In genomic region chr14:101813833-101814232, GRCh38 we compare ENCODE assay signal across 10 cellular contexts. TPM values are rescaled to one million over a fixed set of nuclear protein-coding genes. Genes with fewer than 3 reads are reported as not detected.
DNase-seq lines count a peak whose midpoint lies in the region; ATAC-seq lines count a peak whose summit lies in the region.
"Had no signal": no experiment of that assay in that cellular context is flagged by ENCODE, and none has a peak within 500 bp of the region (broad histone marks: within the 10 kb centered on the region; RNA-seq: fewer than 3 reads in every experiment).

No MANE protein-coding gene starts in this region.

- ATAC-seq in stimulated activated naive CD8-positive, alpha-beta T cell treated with anti-CD3 and anti-CD28 coated beads, Interleukin-15, Interleukin-2, amounts not matched to agents 100 U/mL and 50 U/mL, for 24 hours: no peak
- ATAC-seq in naive thymus-derived CD8-positive, alpha-beta T cell: no peak
- no peak for ATAC-seq in HG02973 (IDR thresholded peaks at IDR 0.05; ENCODE audit: unreplicated experiment)
- ATAC-seq: foreskin keratinocyte had no signal

- peaks cover 86% of the 10 kb centered on the region for H3K4me1 Mint-ChIP-seq in stimulated activated naive CD8-positive, alpha-beta T cell treated with anti-CD3 and anti-CD28 coated beads, Interleukin-15, Interleukin-2, amounts not matched to agents 100 ng/mL and 50 ng/mL, for 24 hours (ENCODE audit: low read depth)
- peaks cover 78% of the 10 kb centered on the region for H3K4me1 Mint-ChIP-seq in activated naive CD8-positive, alpha-beta T cell (ENCODE audit: low read depth)
- peaks cover 42 to 88% (median 81%) of the 10 kb centered on the region in 4 donors for H3K4me1 Mint-ChIP-seq in naive thymus-derived CD8-positive, alpha-beta T cell

- H3K36me3 Mint-ChIP-seq in stimulated activated naive CD8-positive, alpha-beta T cell treated with anti-CD3 and anti-CD28 coated beads, Interleukin-15, Interleukin-2, amounts not matched to agents 100 ng/mL and 50 ng/mL, for 24 hours (ENCODE audit: low read depth): peaks cover 44% of the 10 kb centered on the region
- peaks cover 15% of the 10 kb centered on the region for H3K36me3 Mint-ChIP-seq in activated naive CD8-positive, alpha-beta T cell
- H3K36me3 Mint-ChIP-seq in naive thymus-derived CD8-positive, alpha-beta T cell: peaks cover 0 to 25% (median 13%) of the 10 kb centered on the region in 3 donors

- POLR2A ChIA-PET in naive thymus-derived CD8-positive, alpha-beta T cell (lab: Charles Lee): interaction anchor here (0.6 to 9.7 kb wide), 8 partner anchors 11 to 54 kb away, joined by 3 to 312 read pairs (median 5); no protein-coding TSS in a partner anchor

- peak overlapping the region; percentile 98 for H3K4me3 Mint-ChIP-seq in stimulated activated naive CD8-positive, alpha-beta T cell treated with anti-CD3 and anti-CD28 coated beads, Interleukin-15, Interleukin-2, amounts not matched to agents 100 ng/mL and 50 ng/mL, for 24 hours
- peak overlapping the region; percentile 95 for H3K4me3 Mint-ChIP-seq in activated naive CD8-positive, alpha-beta T cell
- peak overlapping the region; percentile 57 to 98 (median 93) for H3K4me3 Mint-ChIP-seq in naive thymus-derived CD8-positive, alpha-beta T cell

- H3K27ac Mint-ChIP-seq in stimulated activated naive CD8-positive, alpha-beta T cell treated with anti-CD3 and anti-CD28 coated beads, Interleukin-15, Interleukin-2, amounts not matched to agents 100 ng/mL and 50 ng/mL, for 24 hours: peak overlapping the region; percentile 86
- H3K27ac Mint-ChIP-seq in activated naive CD8-positive, alpha-beta T cell: peak overlapping the region; percentile 98
- H3K27ac Mint-ChIP-seq in naive thymus-derived CD8-positive, alpha-beta T cell: peak overlapping the region; percentile 95 to 100 (median 98)

- H3K27me3 Mint-ChIP-seq in stimulated activated naive CD8-positive, alpha-beta T cell treated with anti-CD3 and anti-CD28 coated beads, Interleukin-15, Interleukin-2, amounts not matched to agents 100 ng/mL and 50 ng/mL, for 24 hours: no peaks in the 10 kb centered on the region
- no peaks in the 10 kb centered on the region for H3K27me3 Mint-ChIP-seq in activated naive CD8-positive, alpha-beta T cell
- H3K27me3 Mint-ChIP-seq in naive thymus-derived CD8-positive, alpha-beta T cell: no peaks in the 10 kb centered on the region

- H3K9me3 Mint-ChIP-seq in stimulated activated naive CD8-positive, alpha-beta T cell treated with anti-CD3 and anti-CD28 coated beads, Interleukin-15, Interleukin-2, amounts not matched to agents 100 ng/mL and 50 ng/mL, for 24 hours: no peaks in the 10 kb centered on the region
- H3K9me3 Mint-ChIP-seq in activated naive CD8-positive, alpha-beta T cell (ENCODE audit: low read depth): no peaks in the 10 kb centered on the region
- no peaks in the 10 kb centered on the region for H3K9me3 Mint-ChIP-seq in naive thymus-derived CD8-positive, alpha-beta T cell

- DNase-seq in stimulated activated naive CD8-positive, alpha-beta T cell treated with anti-CD3 and anti-CD28 coated beads, Interleukin-15, Interleukin-2, amounts not matched to agents 100 U/mL and 50 U/mL, for 24 hours: no peak
- no peak for DNase-seq in naive thymus-derived CD8-positive, alpha-beta T cell
- no peak for DNase-seq in NCI-H69 (lab: John Stamatoyannopoulos, UW)
- no peak for DNase-seq in CD1c-positive myeloid dendritic cell (ENCODE audit: extremely low spot score)
- no peak for DNase-seq in stimulated activated CD4-positive, alpha-beta T cell treated with anti-CD3 and anti-CD28 coated beads, Interleukin-4, amount 100 ng/mL, for 1 hour
- DNase-seq: foreskin keratinocyte, HCEC 1CT had no signal

RNA-seq across cellular contexts. Expression of gene PPP2R5C, which starts 52.3 kb away (rescaled TPM):
- total RNA-seq in naive thymus-derived CD8-positive, alpha-beta T cell: 100 to 1,000 TPM; 411 to 418 TPM
- polyA plus RNA-seq in naive thymus-derived CD8-positive, alpha-beta T cell: 100 to 1,000 TPM; 143 to 237 (median 172) TPM
